In the genomic region with DNA sequence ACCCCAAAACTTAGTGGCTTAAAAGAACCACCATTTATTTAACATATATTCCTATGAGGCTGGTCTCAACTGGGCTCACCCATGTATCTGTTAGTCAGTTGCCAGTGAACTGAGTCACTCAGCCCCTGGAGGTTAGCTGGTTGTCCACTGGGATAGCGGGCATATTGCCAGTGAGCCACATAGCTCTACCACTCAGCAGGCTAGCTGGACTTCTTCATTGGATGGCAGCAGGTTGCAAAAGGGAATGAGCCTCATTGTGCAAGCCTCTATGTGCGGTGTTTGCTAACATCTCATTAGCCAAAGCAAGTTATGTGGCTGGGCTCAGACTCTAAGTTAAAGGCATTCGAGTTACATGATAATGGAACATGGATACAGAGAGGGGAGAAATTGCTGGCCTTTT, we compare ENCODE assay signal across 12 cellular contexts. TPM values are rescaled to one million over a fixed set of nuclear protein-coding genes. Genes with fewer than 3 reads are reported as not detected.
A peak's percentile ranks its signal among the peaks of the same experiment; 100 is the strongest.
DNase-seq lines count a peak whose midpoint lies in the region; ATAC-seq and TF ChIP-seq lines count a peak whose summit lies in the region.
"Had no signal": no experiment of that assay in that cellular context is flagged by ENCODE, and none has a peak within 500 bp of the region (broad histone marks: within the 10 kb centered on the region; RNA-seq: fewer than 3 reads in every experiment).

No MANE protein-coding gene starts in this region.

- POLR2A ChIA-PET in CD8-positive, alpha-beta T cell (lab: Charles Lee) = interaction anchor here (1.6 kb wide), 1 partner anchor 9 kb away, joined by 5 read pairs; the partner anchor contains the start of genes BTD and HACL1

- H3K4me1 Mint-ChIP-seq in CD8-positive, alpha-beta T cell (ENCODE audit: low read depth) = peaks cover 7% of the 10 kb centered on the region
- H3K4me1 Mint-ChIP-seq: B cell, neural crest cell had no signal

- DNase-seq in Right ventricle myocardium inferior (ENCODE audit: missing footprints) = no peak
- no peak for DNase-seq in cardiac septum (ENCODE audit: low spot score)
- DNase-seq in RWPE2 (ENCODE audit: low spot score) = peak; percentile 61
- DNase-seq in uterus = peak in 1 of 2 donors; percentile 50
- DNase-seq in CD8-positive, alpha-beta T cell = no peak
- no peak for DNase-seq in COR-L47 (lab: John Stamatoyannopoulos, UW)
- DNase-seq in activated CD8-positive, alpha-beta memory T cell treated with anti-CD3 and anti-CD28 coated beads for 24 hours = no peak
- DNase-seq: activated CD8-positive, alpha-beta memory T cell treated with anti-CD3 and anti-CD28 coated beads, Interleukin-2, amount 50 U/mL, for 4 hours; NCI-H1417 treated with DMSO at 0.1 percent for 48 hours had no signal

- TF ChIP-seq POLR2A in gastroesophageal sphincter (IDR thresholded peaks at IDR 0.05) = no peak
- no peak for TF ChIP-seq POLR2A in uterus (IDR thresholded peaks at IDR 0.05)

- H3K27me3 ChIP-seq in RWPE2 (ENCODE audit: insufficient read depth, poor library complexity, severe bottlenecking) = no peaks in the 10 kb centered on the region
- no peaks in the 10 kb centered on the region for H3K27me3 ChIP-seq in gastroesophageal sphincter
- H3K27me3 ChIP-seq in uterus = no peaks in the 10 kb centered on the region
- H3K27me3 ChIP-seq in CD8-positive, alpha-beta T cell (ENCODE audit: insufficient read depth, low read length) = no peaks in the 10 kb centered on the region

- TF ChIP-seq EP300 in gastroesophageal sphincter (IDR thresholded peaks at IDR 0.05) = no peak

- H3K9me3 ChIP-seq in RWPE2 (ENCODE audit: severe bottlenecking) (no peaks in the 10 kb centered on the region), gastroesophageal sphincter (no peaks in the 10 kb centered on the region), uterus (no peaks in the 10 kb centered on the region)
- H3K9me3 ChIP-seq in CD8-positive, alpha-beta T cell (ENCODE audit: low read length) = no peaks in the 10 kb centered on the region

- H3K36me3 ChIP-seq in RWPE2 (ENCODE audit: low read depth) = no peaks in the 10 kb centered on the region
- no peaks in the 10 kb centered on the region for H3K36me3 ChIP-seq in gastroesophageal sphincter
- H3K36me3 ChIP-seq in uterus = no peaks in the 10 kb centered on the region
- no peaks in the 10 kb centered on the region for H3K36me3 ChIP-seq in CD8-positive, alpha-beta T cell (ENCODE audit: insufficient read depth, low read length)

- H3K27ac ChIP-seq in RWPE2 (ENCODE audit: poor library complexity, severe bottlenecking) (no peak overlapping the region), gastroesophageal sphincter (peak overlapping the region; percentile 73 to 85 (median 82)), uterus (peak overlapping the region; percentile 17 to 35)
- no peak overlapping the region for H3K27ac ChIP-seq in CD8-positive, alpha-beta T cell (ENCODE audit: low read depth, low read length)

- H3K4me3 ChIP-seq in RWPE2 (ENCODE audit: severe bottlenecking) (no peak overlapping the region), gastroesophageal sphincter (no peak overlapping the region), uterus (no peak overlapping the region)
- no peak overlapping the region for H3K4me3 ChIP-seq in CD8-positive, alpha-beta T cell (ENCODE audit: low read depth, low read length)

- ATAC-seq in Right ventricle myocardium inferior (peak; percentile 12), RWPE2 (ENCODE audit: low read depth) (peak; percentile 86), gastroesophageal sphincter (peak; percentile 75)
- ATAC-seq in CD8-positive, alpha-beta T cell = no peak

- intact Hi-C loops in Right ventricle myocardium inferior (cut with DNase I) (no loop called here), cardiac septum (cut with DNase I) (no loop called here), uterus (cut with DNase I; ENCODE audit: low total_unique reads) (no loop called here)
- intact Hi-C loops in CD8-positive, alpha-beta T cell (cut with DNase I, micrococcal nuclease) = no loop called here

- H3K4me1 ChIP-seq in RWPE2 (ENCODE audit: insufficient read depth, poor library complexity, severe bottlenecking) (no peaks in the 10 kb centered on the region), gastroesophageal sphincter (peaks cover 8 to 73% (median 18%) of the 10 kb centered on the region in 3 donors), uterus (peaks cover 5 to 6% of the 10 kb centered on the region in 2 donors)
- no peaks in the 10 kb centered on the region for H3K4me1 ChIP-seq in CD8-positive, alpha-beta T cell (ENCODE audit: insufficient read depth, low read length)

- H3K9me3 Mint-ChIP-seq in CD8-positive, alpha-beta T cell = no peaks in the 10 kb centered on the region
- H3K9me3 Mint-ChIP-seq: neural crest cell had no signal

- 72 to 73% methylated on average over 2 to 3 of the region's 3 CpGs for WGBS in gastroesophageal sphincter (ENCODE audit: low coverage in 1 of 2), 2 donors

- TF ChIP-seq CTCF in RWPE2 (IDR thresholded peaks at IDR 0.05; ENCODE audit: poor library complexity, severe bottlenecking) = no peak
- TF ChIP-seq CTCF in gastroesophageal sphincter (IDR thresholded peaks at IDR 0.05) = no peak
- TF ChIP-seq CTCF in uterus (IDR thresholded peaks at IDR 0.05) = no peak
- TF ChIP-seq CTCF in CD8-positive, alpha-beta T cell (IDR thresholded peaks at IDR 0.05) = no peak

- CTCF ChIA-PET in CD8-positive, alpha-beta T cell (lab: Charles Lee) = interaction anchor here (0.6 kb wide), 1 partner anchor 805 kb away, joined by 3 read pairs; no protein-coding TSS in a partner anchor

- H3K27ac Mint-ChIP-seq in CD8-positive, alpha-beta T cell = no peak overlapping the region
- H3K27ac Mint-ChIP-seq: B cell had no signal

- H3K36me3 Mint-ChIP-seq in CD8-positive, alpha-beta T cell = peaks cover 10% of the 10 kb centered on the region

- no peak overlapping the region for H3K4me3 Mint-ChIP-seq in CD8-positive, alpha-beta T cell
- H3K4me3 Mint-ChIP-seq: B cell, neural crest cell had no signal

- no peaks in the 10 kb centered on the region for H3K27me3 Mint-ChIP-seq in CD8-positive, alpha-beta T cell (ENCODE audit: low read depth)
- H3K27me3 Mint-ChIP-seq: B cell had no signal

RNA-seq across cellular contexts. Expression of gene BTD, which starts 8.5 kb away (rescaled TPM):
- total RNA-seq in Right ventricle myocardium inferior (13.5 TPM), cardiac septum (7.7 TPM), gastroesophageal sphincter (10 to 100 TPM; 20.5 to 53.9 (median 44.6) TPM), uterus (10 to 100 TPM in 3 of 4 donors, 1 to 10 TPM in 1; 6.5 to 31.3 (median 21.5) TPM)
- total RNA-seq in CD8-positive, alpha-beta T cell = 10 to 100 TPM in 1 of 2 experiments, 1 to 10 TPM in 1; 9.1 to 11.3 TPM

RNA-seq across cellular contexts. Expression of gene HACL1, which starts 8.7 kb away (rescaled TPM):
- total RNA-seq in Right ventricle myocardium inferior = 12.5 TPM
- total RNA-seq in cardiac septum = 12.6 TPM
- total RNA-seq in gastroesophageal sphincter = 10 to 100 TPM; 17.0 to 37.0 (median 20.4) TPM
- total RNA-seq in uterus = 10 to 100 TPM; 18.5 to 93.0 (median 25.7) TPM
- 10 to 100 TPM; 30.1 to 33.4 TPM for total RNA-seq in CD8-positive, alpha-beta T cell

Comparison
In these comparisons a context has a peak if more than half of its experiments do, and no peak if none do; other contexts are left out.
1. H3K27ac ChIP-seq: peak in gastroesophageal sphincter (4 of 4) and uterus (2 of 2); none in RWPE2 (single experiment) and CD8-positive, alpha-beta T cell (single experiment).